Comparison of ENCODE assay signal across 24 cellular contexts in genomic region chr17:16511515-16511914, GRCh38. TPM values are rescaled to one million over a fixed set of nuclear protein-coding genes. Genes with fewer than 3 reads are reported as not detected.
"Had no signal": no experiment of that assay in that cellular context is flagged by ENCODE, and none has a peak within 500 bp of the region (broad histone marks: within the 10 kb centered on the region; RNA-seq: fewer than 3 reads in every experiment).

No MANE protein-coding gene starts in this region.

- H3K27ac ChIP-seq: adrenal gland, esophagus muscularis mucosa, gastroesophageal sphincter, pancreas, right lobe of liver, suprapubic skin, transverse colon, VCaP had no signal

- H3K27me3 ChIP-seq: adrenal gland, esophagus muscularis mucosa, gastroesophageal sphincter, pancreas, right lobe of liver, transverse colon had no signal

- ATAC-seq: activated T-cell treated with anti-CD3 and anti-CD28 coated beads, Interleukin-2, amount 50 U/mL, for 72 hours; gastroesophageal sphincter; pancreas; right lobe of liver; stimulated activated naive CD8-positive, alpha-beta T cell treated with anti-CD3 and anti-CD28 coated beads, Interleukin-15, amount 100 ng/mL, for 72 hours had no signal

- H3K4me2 ChIP-seq: smooth muscle cell had no signal

- H3K4me1 ChIP-seq: pancreas had no signal

- H3K4me3 ChIP-seq: adrenal gland, esophagus muscularis mucosa, gastroesophageal sphincter, pancreas, right lobe of liver, smooth muscle cell, suprapubic skin, transverse colon had no signal

- H3K9me3 Mint-ChIP-seq: activated T-cell treated with anti-CD3 and anti-CD28 coated beads, Interleukin-2, amount 50 U/mL, for 72 hours; mesothelial cell of epicardium; stimulated activated naive CD8-positive, alpha-beta T cell treated with anti-CD3 and anti-CD28 coated beads, Interleukin-15, amount 100 ng/mL, for 72 hours had no signal

- FAIRE-seq: astrocyte, bronchial epithelial cell, islet of Langerhans, pancreas had no signal

- H3K36me3 ChIP-seq: adrenal gland, esophagus muscularis mucosa, gastroesophageal sphincter, pancreas, right lobe of liver, suprapubic skin, transverse colon had no signal

- H3K36me3 Mint-ChIP-seq: mesothelial cell of epicardium had no signal

- H3K27ac Mint-ChIP-seq: activated T-cell treated with anti-CD3 and anti-CD28 coated beads, Interleukin-2, amount 50 U/mL, for 72 hours; mesothelial cell of epicardium had no signal

- DNase-seq: activated CD4-positive, alpha-beta T cell treated with anti-CD3 and anti-CD28 coated beads for 1 hour; activated CD8-positive, alpha-beta memory T cell treated with anti-CD3 and anti-CD28 coated beads for 24 hours; activated CD8-positive, alpha-beta memory T cell treated with anti-CD3 and anti-CD28 coated beads, Interleukin-2, amount 50 U/mL, for 48 hours; activated effector memory CD4-positive, alpha-beta T cell treated with anti-CD3 and anti-CD28 coated beads, Interleukin-2, amount 50 U/mL, for 16 hours; activated naive CD4-positive, alpha-beta T cell treated with anti-CD3 and anti-CD28 coated beads, Interleukin-2, amount 50 U/mL, for 16 hours; activated T-cell treated with anti-CD3 and anti-CD28 coated beads, Interleukin-2, amount 50 U/mL, for 72 hours; adrenal gland; cerebellar nuclear complex; cortex of kidney; effector CD8-positive, alpha-beta T cell; pancreas; right lobe of liver; stimulated activated CD4-positive, alpha-beta T cell treated with anti-CD3 and anti-CD28 coated beads, Interleukin-4, amount 100 ng/mL, for 1 hour; stimulated activated naive CD8-positive, alpha-beta T cell treated with anti-CD3 and anti-CD28 coated beads, Interleukin-15, amount 100 ng/mL, for 72 hours; transverse colon had no signal

- H3K4me3 Mint-ChIP-seq: activated T-cell treated with anti-CD3 and anti-CD28 coated beads, Interleukin-2, amount 50 U/mL, for 72 hours; mesothelial cell of epicardium; stimulated activated naive CD8-positive, alpha-beta T cell treated with anti-CD3 and anti-CD28 coated beads, Interleukin-15, amount 100 ng/mL, for 72 hours had no signal

- H3K9me3 ChIP-seq: adrenal gland, esophagus muscularis mucosa, gastroesophageal sphincter, pancreas, right lobe of liver, suprapubic skin, transverse colon had no signal

RNA-seq across cellular contexts. Expression of gene LRRC75A, which starts 19.5 kb away (rescaled TPM):
- total RNA-seq: bronchial epithelial cell had no signal
